Comparison of ENCODE assay signal across 8 cellular contexts in genomic region chr6:132814716-132815570, GRCh38. TPM values are rescaled to one million over a fixed set of nuclear protein-coding genes. Genes with fewer than 3 reads are reported as not detected.
A peak's percentile ranks its signal among the peaks of the same experiment; 100 is the strongest.
DNase-seq lines count a peak whose midpoint lies in the region; ATAC-seq and TF ChIP-seq lines count a peak whose summit lies in the region.

No MANE protein-coding gene starts in this region.

- peaks cover 39% of the 10 kb centered on the region for H3K79me2 ChIP-seq in ACC112 (ENCODE audit: control insufficient read depth, insufficient read depth, low read length, unreplicated experiment)
- H3K79me2 ChIP-seq in smooth muscle cell (ENCODE audit: low read depth), result peaks cover 28% of the 10 kb centered on the region

- ATAC-seq in GM19351 (IDR thresholded peaks at IDR 0.05; ENCODE audit: unreplicated experiment) (peak; percentile 5), HG03521 (IDR thresholded peaks at IDR 0.05; ENCODE audit: unreplicated experiment) (peak; percentile 16)
- ATAC-seq in activated T-helper 17 cell treated with anti-CD3 and anti-CD28 coated beads, Interleukin-2, amount 50 U/mL, for 72 hours (replicated peaks), result peak; percentile 15

- DNase-seq in left ventricle myocardium inferior, result no peak
- no peak for DNase-seq in smooth muscle cell (lab: John Stamatoyannopoulos, UW; ENCODE audit: unreplicated experiment)
- DNase-seq in NCI-H2081 treated with DMSO at 0.1 percent for 48 hours (lab: John Stamatoyannopoulos, UW), result no peak
- no peak for DNase-seq in SKM-1 (lab: John Stamatoyannopoulos, UW; ENCODE audit: unreplicated experiment)

- H3K36me3 Mint-ChIP-seq in activated T-helper 17 cell treated with anti-CD3 and anti-CD28 coated beads, Interleukin-2, amount 50 U/mL, for 72 hours (ENCODE audit: low read depth), result peaks cover 68% of the 10 kb centered on the region

- TF ChIP-seq CTCF in left ventricle myocardium inferior (IDR thresholded peaks at IDR 0.05; ENCODE audit: borderline replicate concordance), result no peak
- no peak for TF ChIP-seq CTCF in smooth muscle cell (IDR thresholded peaks at IDR 0.05; ENCODE audit: borderline replicate concordance, insufficient read depth, poor library complexity, severe bottlenecking)

- peak overlapping the region; percentile 99 for H3K27ac Mint-ChIP-seq in activated T-helper 17 cell treated with anti-CD3 and anti-CD28 coated beads, Interleukin-2, amount 50 U/mL, for 72 hours

- no peaks in the 10 kb centered on the region for H3K9me3 ChIP-seq in left ventricle myocardium inferior (replicated peaks)
- H3K9me3 ChIP-seq in smooth muscle cell (replicated peaks; ENCODE audit: low read depth), result no peaks in the 10 kb centered on the region

- peaks cover 54% of the 10 kb centered on the region for H4K20me1 ChIP-seq in smooth muscle cell (ENCODE audit: low read depth)

- H3K4me1 ChIP-seq in ACC112 (ENCODE audit: control insufficient read depth, insufficient read depth, low read length, unreplicated experiment) (peaks cover 37% of the 10 kb centered on the region), left ventricle myocardium inferior (peaks cover 69% of the 10 kb centered on the region), smooth muscle cell (ENCODE audit: low read depth) (peaks cover 21% of the 10 kb centered on the region)

- peak overlapping the region; percentile 93 for H3K4me3 Mint-ChIP-seq in activated T-helper 17 cell treated with anti-CD3 and anti-CD28 coated beads, Interleukin-2, amount 50 U/mL, for 72 hours

- H3K27me3 ChIP-seq in ACC112 (ENCODE audit: insufficient read depth, low read length) (no peaks in the 10 kb centered on the region), left ventricle myocardium inferior (ENCODE audit: low read depth) (no peaks in the 10 kb centered on the region), smooth muscle cell (ENCODE audit: low read depth) (no peaks in the 10 kb centered on the region)

- WGBS in smooth muscle cell (ENCODE audit: low lambda C conversion rate), result under 1% methylated on average over 27 of the region's 27 CpGs

- H3K4me3 ChIP-seq in ACC112 (ENCODE audit: low read depth, low read length), result peak overlapping the region; percentile 99
- H3K4me3 ChIP-seq in left ventricle myocardium inferior, result peak overlapping the region; percentile 91
- peak overlapping the region; percentile 95 for H3K4me3 ChIP-seq in smooth muscle cell

- peaks cover 29% of the 10 kb centered on the region for H3F3A ChIP-seq in smooth muscle cell (ENCODE audit: low read depth)

- H2AFZ ChIP-seq in ACC112 (ENCODE audit: low read length, unreplicated experiment) (no peak overlapping the region), smooth muscle cell (ENCODE audit: low read depth) (no peak overlapping the region)

- no peaks in the 10 kb centered on the region for H3K27me3 Mint-ChIP-seq in activated T-helper 17 cell treated with anti-CD3 and anti-CD28 coated beads, Interleukin-2, amount 50 U/mL, for 72 hours

- peak overlapping the region; percentile 97 for H3K9ac ChIP-seq in smooth muscle cell (ENCODE audit: low read depth)

- peak overlapping the region; percentile 97 for H3K4me2 ChIP-seq in smooth muscle cell

- H3K4me1 Mint-ChIP-seq in activated T-helper 17 cell treated with anti-CD3 and anti-CD28 coated beads, Interleukin-2, amount 50 U/mL, for 72 hours, result peaks cover 35% of the 10 kb centered on the region

- H3K36me3 ChIP-seq in ACC112 (ENCODE audit: insufficient read depth, low read length) (peaks cover 44% of the 10 kb centered on the region), left ventricle myocardium inferior (peaks cover 48% of the 10 kb centered on the region), smooth muscle cell (ENCODE audit: low read depth) (no peaks in the 10 kb centered on the region)

- intact Hi-C loops in left ventricle myocardium inferior (cut with micrococcal nuclease), result no loop called here

- H3K27ac ChIP-seq in ACC112 (ENCODE audit: low read depth, low read length), result peak overlapping the region; percentile 56
- H3K27ac ChIP-seq in left ventricle myocardium inferior (replicated peaks), result peak overlapping the region; percentile 93
- H3K27ac ChIP-seq in smooth muscle cell (ENCODE audit: low read depth), result peak overlapping the region; percentile 84

- no peaks in the 10 kb centered on the region for H3K9me3 Mint-ChIP-seq in activated T-helper 17 cell treated with anti-CD3 and anti-CD28 coated beads, Interleukin-2, amount 50 U/mL, for 72 hours

RNA-seq across cellular contexts. Expression of gene RPS12, which starts 0.6 kb away (rescaled TPM):
- 1,000 to 10,000 TPM; 1,467 to 1,579 TPM for total RNA-seq in activated T-helper 17 cell treated with anti-CD3 and anti-CD28 coated beads, Interleukin-2, amount 50 U/mL, for 72 hours
- total RNA-seq in left ventricle myocardium inferior (498 TPM), smooth muscle cell (1,951 and 1,972 TPM in 2 replicates)
- 507 and 567 TPM in 2 replicates for polyA plus RNA-seq in smooth muscle cell

RNA-seq across cellular contexts. Expression of gene SLC18B1, which starts 16.5 kb away (rescaled TPM):
- 1 to 10 TPM; 3.9 to 4.1 TPM for total RNA-seq in activated T-helper 17 cell treated with anti-CD3 and anti-CD28 coated beads, Interleukin-2, amount 50 U/mL, for 72 hours
- 2.7 TPM for total RNA-seq in left ventricle myocardium inferior
- total RNA-seq in smooth muscle cell, result 7.4 and 7.8 TPM in 2 replicates
- polyA plus RNA-seq in smooth muscle cell, result 5.4 and 7.1 TPM in 2 replicates

RNA-seq across cellular contexts. Expression of gene VNN2, which starts 57.2 kb away (rescaled TPM):
- total RNA-seq in activated T-helper 17 cell treated with anti-CD3 and anti-CD28 coated beads, Interleukin-2, amount 50 U/mL, for 72 hours, result 1 to 10 TPM; 2.3 to 3.1 TPM
- total RNA-seq in left ventricle myocardium inferior, result 1.1 TPM
- not detected in 2 replicates for total RNA-seq in smooth muscle cell
- not detected in 2 replicates for polyA plus RNA-seq in smooth muscle cell
